In the genomic region with DNA sequence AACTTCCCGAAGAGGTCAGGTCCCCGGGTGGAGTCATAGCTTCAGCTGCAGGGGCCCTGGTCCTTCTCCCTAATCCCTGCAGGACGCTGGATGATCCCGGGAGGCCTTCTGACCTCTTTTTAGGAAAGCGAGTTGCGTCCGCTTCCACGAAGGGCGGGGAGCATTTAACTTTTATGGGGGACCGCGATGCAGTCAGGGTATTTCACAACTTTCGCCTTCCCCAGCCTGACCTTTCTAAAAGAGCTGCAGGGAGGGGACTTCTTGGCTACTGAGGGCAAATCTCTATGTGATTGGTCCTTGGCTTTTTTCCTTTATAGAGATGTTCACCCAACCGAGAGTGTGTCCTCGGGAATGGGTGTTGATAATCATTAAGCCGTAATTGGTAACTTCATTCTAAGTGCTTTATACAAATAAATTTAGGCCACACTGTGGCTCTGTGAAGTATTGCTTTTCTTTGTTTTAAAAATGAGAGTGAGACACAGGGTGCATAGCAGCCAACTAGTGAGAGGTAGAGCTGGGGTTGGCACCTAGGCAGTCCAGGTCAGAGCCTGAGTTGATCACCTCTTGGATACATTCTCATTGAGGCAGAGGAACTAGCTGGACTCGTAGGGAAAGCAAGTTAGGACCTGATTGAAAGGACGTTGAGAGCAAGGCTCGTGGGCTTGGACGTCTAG, we compare ENCODE assay signal across 8 cellular contexts. TPM values are rescaled to one million over a fixed set of nuclear protein-coding genes. Genes with fewer than 3 reads are reported as not detected.
DNase-seq lines count a peak whose midpoint lies in the region; ATAC-seq and TF ChIP-seq lines count a peak whose summit lies in the region.

No MANE protein-coding gene starts in this region.

- peaks cover 0 to 30% (median 22%) of the 10 kb centered on the region in 4 donors for H3K9me3 ChIP-seq in esophagus muscularis mucosa

- TF ChIP-seq CTCF in esophagus muscularis mucosa (IDR thresholded peaks at IDR 0.05) (no peak), natural killer cell (IDR thresholded peaks at IDR 0.05) (no peak)

- TF ChIP-seq POLR2A in esophagus muscularis mucosa (IDR thresholded peaks at IDR 0.05; ENCODE audit: low read depth), result no peak

- H3K4me1 ChIP-seq in esophagus muscularis mucosa, result peaks cover 12 to 18% (median 14%) of the 10 kb centered on the region in 4 donors

- H3K9me3 Mint-ChIP-seq in T-cell, result peaks cover 25 to 36% (median 30%) of the 10 kb centered on the region in 3 donors
- H3K9me3 Mint-ChIP-seq in natural killer cell, result peaks cover 12 to 16% of the 10 kb centered on the region in 2 donors

- peak overlapping the region; percentile 99 to 100 (median 99) for H3K4me3 Mint-ChIP-seq in T-cell
- peak overlapping the region; percentile 97 for H3K4me3 Mint-ChIP-seq in natural killer cell

- CTCF ChIA-PET in T-cell (lab: Charles Lee), result interaction anchor here in 1 of 2 donors (0.6 kb wide), 1 partner anchor 68 kb away, joined by 4 read pairs; no protein-coding TSS in a partner anchor

- intact Hi-C loops in Right ventricle myocardium superior (cut with DNase I) (loop anchor here (10.0 kb wide), 1 partner anchor 101 kb away; no protein-coding TSS in a partner anchor), Right ventricle myocardium inferior (cut with DNase I) (loop anchor here (10.0 kb wide), 1 partner anchor 51 kb away; the partner anchor contains the start of gene ZNF223), esophagus muscularis mucosa (cut with DNase I) (loop anchor here (2.0 to 10.0 kb wide), 4 partner anchors 19 to 301 kb away; partner anchors contain the start of genes ZNF155, ZNF223, ZNF225 and ZNF235), natural killer cell (cut with micrococcal nuclease) (loop anchor here (2.0 kb wide), 1 partner anchor 91 kb away; the partner anchor contains the start of gene ZNF224)

- H3K27me3 Mint-ChIP-seq in T-cell (no peaks in the 10 kb centered on the region), natural killer cell (ENCODE audit: low read depth in 2 of 2) (peaks cover 0 to 3% of the 10 kb centered on the region in 2 donors)

- H3K27ac ChIP-seq in esophagus muscularis mucosa (replicated peaks in 1 of 4), result peak overlapping the region; percentile 75 to 83 (median 80)

- WGBS in esophagus muscularis mucosa, result 22% methylated on average over 16 of the region's 19 CpGs

- H3K4me1 Mint-ChIP-seq in T-cell (peaks cover 22 to 26% (median 22%) of the 10 kb centered on the region in 3 donors), natural killer cell (peaks cover 32 to 34% of the 10 kb centered on the region in 2 donors)

- H3K36me3 ChIP-seq in esophagus muscularis mucosa, result peaks cover 19 to 26% (median 21%) of the 10 kb centered on the region in 4 donors

- H3K27ac Mint-ChIP-seq in T-cell (peak overlapping the region; percentile 95 to 97), natural killer cell (peak overlapping the region; percentile 87 to 93)

- peak; percentile 22 for ATAC-seq in Right ventricle myocardium superior (ENCODE audit: poor library complexity)
- no peak for ATAC-seq in Right ventricle myocardium inferior
- ATAC-seq in HG03175 (IDR thresholded peaks at IDR 0.05; ENCODE audit: unreplicated experiment), result peak; percentile 33
- peak in 1 of 4 experiments; percentile 28 for ATAC-seq in T-cell (replicated peaks in 1 of 4)
- peak in 1 of 3 donors; percentile 33 for ATAC-seq in natural killer cell

- POLR2A ChIA-PET in T-cell (lab: Charles Lee), result no interaction called here

- peak overlapping the region; percentile 65 to 79 (median 74) for H3K4me3 ChIP-seq in esophagus muscularis mucosa

- DNase-seq in Right ventricle myocardium superior (no peak), Right ventricle myocardium inferior (ENCODE audit: missing footprints) (no peak), T-cell (peak in 1 of 34 experiments; percentile 7), esophagus muscularis mucosa (ENCODE audit: extremely low spot score) (peak; percentile 66), natural killer cell (no peak), NCI-H446 treated with DMSO at 0.1 percent for 48 hours (lab: John Stamatoyannopoulos, UW) (no peak), H4 (ENCODE audit: low spot score) (no peak)

- no peaks in the 10 kb centered on the region for H3K27me3 ChIP-seq in esophagus muscularis mucosa

- TF ChIP-seq EP300 in esophagus muscularis mucosa (IDR thresholded peaks at IDR 0.05), result no peak

- H3K36me3 Mint-ChIP-seq in T-cell (peaks cover 41% of the 10 kb centered on the region), natural killer cell (peaks cover 26% of the 10 kb centered on the region)

RNA-seq across cellular contexts. Expression of gene ZNF230, which starts 0.8 kb away (rescaled TPM):
- total RNA-seq in Right ventricle myocardium superior (2.7 TPM), Right ventricle myocardium inferior (2.1 TPM), T-cell (1 to 10 TPM; 2.7 to 9.5 (median 8.1) TPM), esophagus muscularis mucosa (1 to 10 TPM; 2.7 to 7.5 (median 3.5) TPM), natural killer cell (1 to 10 TPM; 2.3 to 6.3 (median 3.4) TPM)
- total RNA-seq in H4 (2014; rRNA removed; shearing (Covaris generic)), result 2.0 and 7.8 TPM in 2 replicates

RNA-seq across cellular contexts. Expression of gene ZNF155, which starts 19.6 kb away (rescaled TPM):
- total RNA-seq in Right ventricle myocardium superior (6.5 TPM), Right ventricle myocardium inferior (7.6 TPM), T-cell (10 to 100 TPM in 3 of 5 donors, 1 to 10 TPM in 2; 4.6 to 12.4 (median 11.3) TPM), esophagus muscularis mucosa (1 to 10 TPM; 5.3 to 6.2 (median 5.9) TPM), natural killer cell (1 to 10 TPM; 5.1 to 8.5 (median 6.5) TPM)
- total RNA-seq in H4 (2014; rRNA removed; shearing (Covaris generic)), result 2.4 and 3.4 TPM in 2 replicates

RNA-seq across cellular contexts. Expression of gene ZNF222, which starts 21.6 kb away (rescaled TPM):
- total RNA-seq in Right ventricle myocardium superior (2.9 TPM), Right ventricle myocardium inferior (2.6 TPM), T-cell (1 to 10 TPM; 3.6 to 7.4 (median 5.0) TPM), esophagus muscularis mucosa (1 to 10 TPM; 1.2 to 3.8 (median 2.3) TPM), natural killer cell (1 to 10 TPM; 5.6 to 7.6 (median 5.7) TPM)
- 3.9 and 6.2 TPM in 2 replicates for total RNA-seq in H4 (2014; rRNA removed; shearing (Covaris generic))

RNA-seq across cellular contexts. Expression of gene ZNF223, which starts 48.2 kb away (rescaled TPM):
- total RNA-seq in Right ventricle myocardium superior (2.3 TPM), Right ventricle myocardium inferior (2.4 TPM), T-cell (1 to 10 TPM; 2.5 to 6.8 (median 5.9) TPM), esophagus muscularis mucosa (1 to 10 TPM in 3 of 4 donors, under 1 TPM in 1; 0.83 to 2.6 (median 2.5) TPM), natural killer cell (1 to 10 TPM in 2 of 3 donors, under 1 TPM in 1; 0.94 to 3.3 (median 2.9) TPM)
- 4.2 TPM in 2 replicates for total RNA-seq in H4 (2014; rRNA removed; shearing (Covaris generic))

RNA-seq across cellular contexts. Expression of gene ZNF221, which starts 52.6 kb away (rescaled TPM):
- 3.6 TPM for total RNA-seq in Right ventricle myocardium superior
- 3.9 TPM for total RNA-seq in Right ventricle myocardium inferior
- total RNA-seq in T-cell, result 1 to 10 TPM in 4 of 5 donors, under 1 TPM in 1; 0.77 to 3.0 (median 1.6) TPM
- total RNA-seq in esophagus muscularis mucosa, result 1 to 10 TPM; 3.5 to 7.1 (median 5.2) TPM
- total RNA-seq in natural killer cell, result 1 to 10 TPM; 1.9 to 2.7 (median 2.2) TPM
- 1.1 and 1.8 TPM in 2 replicates for total RNA-seq in H4 (2014; rRNA removed; shearing (Covaris generic))
